Comparison of ENCODE assay signal across 1 cellular context in the genomic region with DNA sequence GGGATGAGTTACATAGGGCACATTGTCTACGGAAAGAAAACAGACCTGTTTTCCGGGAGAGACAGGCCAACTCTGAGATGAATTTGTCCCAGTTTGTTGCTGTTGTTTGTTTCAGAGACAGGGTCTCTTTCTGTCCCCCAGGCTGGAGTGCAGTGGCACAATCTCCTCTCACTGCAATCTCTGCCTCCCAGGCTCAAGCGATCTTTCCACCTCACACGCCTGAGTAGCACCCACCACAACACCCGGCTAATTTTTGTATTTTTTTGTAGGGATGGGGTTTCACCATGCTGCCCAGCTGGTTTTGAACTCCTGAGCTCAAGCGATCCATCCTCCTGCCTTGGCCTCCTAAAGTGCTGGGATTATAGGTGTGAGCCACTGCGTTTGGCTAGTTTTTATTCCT.
TF ChIP-seq lines count a peak whose summit lies in the region.

No MANE protein-coding gene starts in this region.

TF ChIP-seq in A549, 52 proteins besides CTCF, POLR2A, EP300 and RAD21 (continued from another document):
- TF ChIP-seq, protein P1, sequence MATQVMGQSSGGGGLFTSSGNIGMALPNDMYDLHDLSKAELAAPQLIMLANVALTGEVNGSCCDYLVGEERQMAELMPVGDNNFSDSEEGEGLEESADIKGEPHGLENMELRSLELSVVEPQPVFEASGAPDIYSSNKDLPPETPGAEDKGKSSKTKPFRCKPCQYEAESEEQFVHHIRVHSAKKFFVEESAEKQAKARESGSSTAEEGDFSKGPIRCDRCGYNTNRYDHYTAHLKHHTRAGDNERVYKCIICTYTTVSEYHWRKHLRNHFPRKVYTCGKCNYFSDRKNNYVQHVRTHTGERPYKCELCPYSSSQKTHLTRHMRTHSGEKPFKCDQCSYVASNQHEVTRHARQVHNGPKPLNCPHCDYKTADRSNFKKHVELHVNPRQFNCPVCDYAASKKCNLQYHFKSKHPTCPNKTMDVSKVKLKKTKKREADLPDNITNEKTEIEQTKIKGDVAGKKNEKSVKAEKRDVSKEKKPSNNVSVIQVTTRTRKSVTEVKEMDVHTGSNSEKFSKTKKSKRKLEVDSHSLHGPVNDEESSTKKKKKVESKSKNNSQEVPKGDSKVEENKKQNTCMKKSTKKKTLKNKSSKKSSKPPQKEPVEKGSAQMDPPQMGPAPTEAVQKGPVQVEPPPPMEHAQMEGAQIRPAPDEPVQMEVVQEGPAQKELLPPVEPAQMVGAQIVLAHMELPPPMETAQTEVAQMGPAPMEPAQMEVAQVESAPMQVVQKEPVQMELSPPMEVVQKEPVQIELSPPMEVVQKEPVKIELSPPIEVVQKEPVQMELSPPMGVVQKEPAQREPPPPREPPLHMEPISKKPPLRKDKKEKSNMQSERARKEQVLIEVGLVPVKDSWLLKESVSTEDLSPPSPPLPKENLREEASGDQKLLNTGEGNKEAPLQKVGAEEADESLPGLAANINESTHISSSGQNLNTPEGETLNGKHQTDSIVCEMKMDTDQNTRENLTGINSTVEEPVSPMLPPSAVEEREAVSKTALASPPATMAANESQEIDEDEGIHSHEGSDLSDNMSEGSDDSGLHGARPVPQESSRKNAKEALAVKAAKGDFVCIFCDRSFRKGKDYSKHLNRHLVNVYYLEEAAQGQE (IDR thresholded peaks at IDR 0.05), result no peak
- TF ChIP-seq, protein P2, sequence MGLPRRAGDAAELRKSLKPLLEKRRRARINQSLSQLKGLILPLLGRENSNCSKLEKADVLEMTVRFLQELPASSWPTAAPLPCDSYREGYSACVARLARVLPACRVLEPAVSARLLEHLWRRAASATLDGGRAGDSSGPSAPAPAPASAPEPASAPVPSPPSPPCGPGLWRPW (IDR thresholded peaks at IDR 0.05), result no peak
- TF ChIP-seq ZSCAN20 (CRISPR knock-in tag; IDR thresholded peaks at IDR 0.05) (no peak), KDM1A (IDR thresholded peaks at IDR 0.05; ENCODE audit: low read depth) (no peak), CBX8 (IDR thresholded peaks at IDR 0.05) (no peak), EHMT2 (IDR thresholded peaks at IDR 0.05; ENCODE audit: low read depth) (no peak), BHLHE40 (IDR thresholded peaks at IDR 0.05; ENCODE audit: low read depth, low read length) (no peak), FOSL2 (IDR thresholded peaks at IDR 0.05) (no peak), FOSL2 (CRISPR knock-in tag; IDR thresholded peaks at IDR 0.05) (no peak), JUNB (IDR thresholded peaks at IDR 0.05) (no peak)
